Comparison of ENCODE assay signal across 15 cellular contexts in genomic region chrX:120774611-120775010, GRCh38.
"Had no signal": no experiment of that assay in that cellular context is flagged by ENCODE, and none has a peak within 500 bp of the region (broad histone marks: within the 10 kb centered on the region; RNA-seq: fewer than 3 reads in every experiment).

No MANE protein-coding gene starts in this region.

- H3K36me3 ChIP-seq: ascending aorta, left lung, SJSA1, tibial nerve had no signal

- H3K27me3 ChIP-seq: ascending aorta, left lung, SJSA1, tibial nerve had no signal

- H3K4me1 ChIP-seq: ascending aorta, left lung, SJSA1 had no signal

- H3K9me3 ChIP-seq: ascending aorta, left lung, SJSA1, tibial nerve had no signal

- FAIRE-seq: bronchial epithelial cell, frontal cortex, small intestine had no signal

- DNase-seq: activated CD4-positive, alpha-beta T cell treated with anti-CD3 and anti-CD28 coated beads, Interleukin-2, amount 10 ng/mL, durations not matched to agents 24 days and 14 days; activated CD4-positive, CD25-positive, alpha-beta regulatory T cell; activated CD8-positive, alpha-beta T cell treated with anti-CD3 and anti-CD28 coated beads, Interleukin-2, amount 10 ng/mL, durations not matched to agents 7 days and 5 days; activated naive CD8-positive, alpha-beta T cell treated with anti-CD3 and anti-CD28 coated beads for 36 hours; islet precursor cell; left lung; natural killer cell; small intestine; stimulated activated CD4-positive, alpha-beta T cell treated with anti-CD3 and anti-CD28 coated beads, Interleukin-4, amount 100 ng/mL, for 24 hours; stimulated activated naive CD4-positive, alpha-beta T cell had no signal

- ATAC-seq: activated CD8-positive, alpha-beta T cell treated with anti-CD3 and anti-CD28 coated beads, Interleukin-2, amount 10 ng/mL, durations not matched to agents 7 days and 5 days; left lung; natural killer cell had no signal

- H3K27ac ChIP-seq: ascending aorta, left lung, SJSA1 had no signal

- H3K4me3 ChIP-seq: ascending aorta, left lung, SJSA1, tibial nerve had no signal
